Comparison of ENCODE assay signal across 9 cellular contexts in the genomic region with DNA sequence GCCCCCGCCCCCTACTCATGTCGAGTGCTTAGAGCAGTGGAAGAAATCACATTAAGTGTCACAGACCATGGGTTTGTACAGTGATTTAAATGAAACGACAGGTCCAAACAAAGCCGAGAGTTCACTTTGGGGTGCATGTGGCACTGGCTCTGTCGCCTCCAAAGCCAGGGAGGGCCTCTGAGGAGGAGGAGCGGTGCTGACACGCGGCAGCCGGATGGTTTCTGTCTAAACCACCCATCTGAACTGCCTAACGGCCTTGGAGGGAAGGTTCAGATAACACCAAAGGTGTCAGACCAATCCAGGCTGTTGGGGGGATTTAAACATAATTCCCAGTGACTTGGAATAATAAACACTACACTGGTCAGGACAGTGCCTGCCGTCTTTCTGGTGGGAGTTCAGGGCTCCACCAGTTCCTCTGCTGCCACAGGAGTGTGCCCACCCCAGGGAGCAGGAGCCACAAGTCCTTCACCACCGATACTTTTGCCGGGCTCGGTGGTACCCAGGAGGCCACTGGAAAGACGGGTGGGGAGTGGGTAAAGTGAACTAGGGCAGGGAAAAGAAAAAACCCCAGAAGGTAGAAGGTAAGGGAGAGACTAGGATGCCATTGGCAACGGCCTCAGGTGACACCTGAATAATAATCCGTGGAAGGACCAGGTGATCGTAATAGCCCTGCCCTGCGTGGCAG.
A peak's percentile ranks its signal among the peaks of the same experiment; 100 is the strongest.
DNase-seq lines count a peak whose midpoint lies in the region; ATAC-seq and TF ChIP-seq lines count a peak whose summit lies in the region.
"Had no signal": no experiment of that assay in that cellular context is flagged by ENCODE, and none has a peak within 500 bp of the region (broad histone marks: within the 10 kb centered on the region; RNA-seq: fewer than 3 reads in every experiment).

No MANE protein-coding gene starts in this region.

- DNase-seq in NCI-H1436 (lab: John Stamatoyannopoulos, UW): no peak
- DNase-seq in GM19240 (ENCODE audit: insufficient read length, low spot score): no peak
- no peak for DNase-seq in SKM-1 treated with dmso at 0.1 percent for 144 hours (lab: John Stamatoyannopoulos, UW; ENCODE audit: unreplicated experiment)
- no peak for DNase-seq in ecto neural progenitor cell (ENCODE audit: low spot score)

- ATAC-seq in GM21390 (IDR thresholded peaks at IDR 0.05; ENCODE audit: unreplicated experiment) (peak; percentile 12), gastroesophageal sphincter (no peak)
- no peak for ATAC-seq in stimulated activated memory B cell treated with anti-CD40 and anti-IgM and Interleukin-4, amounts not matched to agents 10 μg/mL and 1 μg/mL and 100 μg/mL, for 72 hours

- peak overlapping the region in 1 of 2 donors; percentile 9 for H3K4me3 ChIP-seq in gastroesophageal sphincter
- H3K4me3 ChIP-seq: mucosa of descending colon had no signal

- H3K27ac ChIP-seq in VCaP (peak overlapping the region; percentile 42), gastroesophageal sphincter (peak overlapping the region; percentile 68 to 93 (median 84))

- TF ChIP-seq EP300 in gastroesophageal sphincter (IDR thresholded peaks at IDR 0.05): no peak

- H3K4me1 ChIP-seq in gastroesophageal sphincter: peaks cover 9 to 100% (median 39%) of the 10 kb centered on the region in 3 donors

- no peaks in the 10 kb centered on the region for H3K9me3 Mint-ChIP-seq in stimulated activated memory B cell treated with anti-CD40 and anti-IgM and Interleukin-4, amounts not matched to agents 10 μg/mL and 1 μg/mL and 100 μg/mL, for 72 hours

- no peaks in the 10 kb centered on the region for H3K27me3 Mint-ChIP-seq in stimulated activated memory B cell treated with anti-CD40 and anti-IgM and Interleukin-4, amounts not matched to agents 10 μg/mL and 1 μg/mL and 100 μg/mL, for 72 hours

- no peaks in the 10 kb centered on the region for H3K27me3 ChIP-seq in gastroesophageal sphincter

- no peaks in the 10 kb centered on the region for H3K9me3 ChIP-seq in gastroesophageal sphincter
- H3K9me3 ChIP-seq: mucosa of descending colon had no signal

- 37 to 47% methylated on average over 5 to 13 of the region's 19 CpGs for WGBS in gastroesophageal sphincter (ENCODE audit: low coverage in 1 of 2), 2 donors

- H3K36me3 ChIP-seq in gastroesophageal sphincter: peaks cover 0 to 3% of the 10 kb centered on the region in 2 donors

- no peak for TF ChIP-seq CTCF in VCaP (conservative IDR thresholded peaks at IDR 0.05)
- no peak for TF ChIP-seq CTCF in gastroesophageal sphincter (IDR thresholded peaks at IDR 0.05)

- H3K4me3 Mint-ChIP-seq in stimulated activated memory B cell treated with anti-CD40 and anti-IgM and Interleukin-4, amounts not matched to agents 10 μg/mL and 1 μg/mL and 100 μg/mL, for 72 hours: peak overlapping the region; percentile 78

- H3K27ac Mint-ChIP-seq in stimulated activated memory B cell treated with anti-CD40 and anti-IgM and Interleukin-4, amounts not matched to agents 10 μg/mL and 1 μg/mL and 100 μg/mL, for 72 hours: peak overlapping the region; percentile 95

- no peak for TF ChIP-seq POLR2A in gastroesophageal sphincter (IDR thresholded peaks at IDR 0.05)

- H3K4me1 Mint-ChIP-seq in stimulated activated memory B cell treated with anti-CD40 and anti-IgM and Interleukin-4, amounts not matched to agents 10 μg/mL and 1 μg/mL and 100 μg/mL, for 72 hours: peaks cover 73% of the 10 kb centered on the region

- H3K36me3 Mint-ChIP-seq in stimulated activated memory B cell treated with anti-CD40 and anti-IgM and Interleukin-4, amounts not matched to agents 10 μg/mL and 1 μg/mL and 100 μg/mL, for 72 hours: peaks cover 13% of the 10 kb centered on the region
